ENCODE assay signal across 28 cellular contexts in genomic region chr3:164478323-164478722, GRCh38.
"Had no signal": no experiment of that assay in that cellular context is flagged by ENCODE, and none has a peak within 500 bp of the region (broad histone marks: within the 10 kb centered on the region; RNA-seq: fewer than 3 reads in every experiment).

No MANE protein-coding gene starts in this region.

- H3K27me3 ChIP-seq: ascending aorta, breast epithelium, cardiac muscle cell, colonic mucosa had no signal

- H3K9me3 ChIP-seq: ascending aorta, breast epithelium, colonic mucosa had no signal

- DNase-seq: activated CD4-positive, alpha-beta memory T cell treated with anti-CD3 and anti-CD28 coated beads, Interleukin-2, amount 10 ng/mL, durations not matched to agents 7 days and 5 days; activated CD4-positive, alpha-beta T cell treated with anti-CD3 and anti-CD28 coated beads for 36 hours; activated CD4-positive, alpha-beta T cell treated with anti-CD3 and anti-CD28 coated beads, Interleukin-2, amount 10 ng/mL, durations not matched to agents 7 days and 5 days; activated CD4-positive, alpha-beta T cell treated with anti-CD3 and anti-CD28 coated beads, Interleukin-2, amount 50 U/mL, for 4 hours; activated CD4-positive, CD25-positive, alpha-beta regulatory T cell; activated CD4-positive, CD25-positive, alpha-beta regulatory T cell treated with anti-CD3 and anti-CD28 coated beads, Interleukin-2, amount 50 U/mL, for 72 hours; activated CD8-positive, alpha-beta memory T cell treated with anti-CD3 and anti-CD28 coated beads, Interleukin-2, amount 50 U/mL, for 48 hours; activated gamma-delta T cell; activated naive CD4-positive, alpha-beta T cell; activated naive CD4-positive, alpha-beta T cell treated with anti-CD3 and anti-CD28 coated beads, Interleukin-2, amount 10 ng/mL, durations not matched to agents 7 days and 5 days; activated naive CD8-positive, alpha-beta T cell treated with anti-CD3 and anti-CD28 coated beads, Interleukin-2, amount 10 ng/mL, durations not matched to agents 7 days and 5 days; activated T-cell treated with anti-CD3 and anti-CD28 coated beads for 4 hours; activated T-cell treated with anti-CD3 and anti-CD28 coated beads, Interleukin-2, amount 50 U/mL, for 24 hours; activated T-cell treated with anti-CD3 and anti-CD28 coated beads, Interleukin-2, amount 50 U/mL, for 72 hours; central memory CD4-positive, alpha-beta T cell; cerebellar nuclear complex; colonic mucosa; effector CD8-positive, alpha-beta T cell; foreskin fibroblast; head of caudate nucleus; T-helper 1 cell; T-helper 17 cell; T1000 had no signal

- ATAC-seq: activated CD4-positive, alpha-beta T cell treated with anti-CD3 and anti-CD28 coated beads for 36 hours; activated naive CD4-positive, alpha-beta T cell treated with anti-CD3 and anti-CD28 coated beads, Interleukin-2, amount 50 U/mL, for 72 hours; activated T-cell treated with anti-CD3 and anti-CD28 coated beads, Interleukin-2, amount 50 U/mL, for 72 hours; esophagus mucosa; T-helper 17 cell had no signal

- H3K4me3 ChIP-seq: ascending aorta, breast epithelium, cardiac muscle cell, colonic mucosa had no signal

- H3K27ac ChIP-seq: ascending aorta, breast epithelium, cardiac muscle cell, colonic mucosa had no signal

- H3K36me3 ChIP-seq: ascending aorta, breast epithelium, cardiac muscle cell, colonic mucosa had no signal

- H3K4me1 ChIP-seq: ascending aorta, breast epithelium, colonic mucosa had no signal
